28 cellular contexts compared by ENCODE assay signal in the genomic region with DNA sequence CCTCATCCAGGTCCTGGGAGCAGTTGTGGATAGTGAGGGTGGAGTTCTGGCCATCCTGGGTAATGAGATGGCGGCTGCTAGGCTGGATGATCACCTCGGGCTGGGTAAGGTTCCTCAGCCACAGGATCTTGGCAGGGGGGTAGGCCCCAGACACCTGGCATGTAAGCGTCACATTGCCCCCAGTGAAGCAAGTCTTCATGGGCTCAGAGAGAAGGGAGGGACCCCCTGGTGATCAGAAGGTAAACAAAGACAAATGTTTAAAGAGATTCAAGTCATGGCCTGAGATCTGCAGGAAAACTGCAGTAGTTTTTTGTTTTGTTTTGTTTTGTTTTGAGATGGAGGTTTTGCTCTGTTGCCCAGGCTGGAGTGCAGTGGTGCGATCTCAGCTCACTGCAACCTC.
"Had no signal": no experiment of that assay in that cellular context is flagged by ENCODE, and none has a peak within 500 bp of the region (broad histone marks: within the 10 kb centered on the region; RNA-seq: fewer than 3 reads in every experiment).

No MANE protein-coding gene starts in this region.

- H3K27me3 ChIP-seq: adrenal gland, breast epithelium, esophagus squamous epithelium, gastrocnemius medialis, right lobe of liver, stomach, transverse colon, uterus had no signal

- H3K4me3 ChIP-seq: adrenal gland, breast epithelium, esophagus squamous epithelium, gastrocnemius medialis, right lobe of liver, skin epidermis, stomach, transverse colon, uterus had no signal

- H3K27ac ChIP-seq: adrenal gland, breast epithelium, esophagus squamous epithelium, gastrocnemius medialis, right lobe of liver, skin epidermis, stomach, transverse colon, uterus had no signal

- H3K9me3 Mint-ChIP-seq: activated T-cell treated with anti-CD3 and anti-CD28 coated beads, Interleukin-2, amount 50 U/mL, for 4 hours; activated T-helper 2 cell treated with anti-CD3 and anti-CD28 coated beads, Interferon-gamma antibody, Interleukin-2, Interleukin-4, amounts not matched to agents 10 μg/mL and 5 μg/mL and 100 μg/mL, durations not matched to agents 14 hours and 24 hours and 36 hours; central memory CD8-positive, alpha-beta T cell; effector memory CD8-positive, alpha-beta T cell; natural killer cell treated with Interleukin-12 subunit alpha and Interleukin-12 subunit beta and Interleukin-15 and Interleukin-18, amount 100 ng/mL, for 72 hours; stimulated activated effector memory CD8-positive, alpha-beta T cell treated with anti-CD3 and anti-CD28 coated beads, Interleukin-12 subunit alpha, Interleukin-12 subunit beta, amount 100 ng/mL, for 72 hours had no signal

- H3K27ac Mint-ChIP-seq: activated naive CD8-positive, alpha-beta T cell; activated T-helper 2 cell treated with anti-CD3 and anti-CD28 coated beads, Interferon-gamma antibody, Interleukin-2, Interleukin-4, amounts not matched to agents 10 μg/mL and 5 μg/mL and 100 μg/mL, durations not matched to agents 14 hours and 24 hours and 36 hours; effector memory CD8-positive, alpha-beta T cell; natural killer cell treated with Interleukin-12 subunit alpha and Interleukin-12 subunit beta and Interleukin-15 and Interleukin-18, amount 100 ng/mL, for 72 hours; stimulated activated effector memory CD8-positive, alpha-beta T cell treated with anti-CD3 and anti-CD28 coated beads, Interleukin-12 subunit alpha, Interleukin-12 subunit beta, amount 100 ng/mL, for 72 hours had no signal

- H3K36me3 Mint-ChIP-seq: natural killer cell treated with Interleukin-12 subunit alpha and Interleukin-12 subunit beta and Interleukin-15 and Interleukin-18, amount 100 ng/mL, for 72 hours; stimulated activated effector memory CD8-positive, alpha-beta T cell treated with anti-CD3 and anti-CD28 coated beads, Interleukin-12 subunit alpha, Interleukin-12 subunit beta, amount 100 ng/mL, for 72 hours had no signal

- H3K4me3 Mint-ChIP-seq: activated naive CD8-positive, alpha-beta T cell; activated T-cell treated with anti-CD3 and anti-CD28 coated beads, Interleukin-2, amount 50 U/mL, for 4 hours; central memory CD8-positive, alpha-beta T cell; effector memory CD8-positive, alpha-beta T cell; natural killer cell treated with Interleukin-12 subunit alpha and Interleukin-12 subunit beta and Interleukin-15 and Interleukin-18, amount 100 ng/mL, for 72 hours; stimulated activated effector memory CD8-positive, alpha-beta T cell treated with anti-CD3 and anti-CD28 coated beads, Interleukin-12 subunit alpha, Interleukin-12 subunit beta, amount 100 ng/mL, for 72 hours had no signal

- H3K36me3 ChIP-seq: adrenal gland, breast epithelium, right lobe of liver, uterus had no signal

- ATAC-seq: activated T-cell treated with anti-CD3 and anti-CD28 coated beads, Interleukin-2, amount 50 U/mL, for 4 hours; effector memory CD8-positive, alpha-beta T cell; natural killer cell treated with Interleukin-12 subunit alpha and Interleukin-12 subunit beta and Interleukin-15 and Interleukin-18, amount 100 ng/mL, for 72 hours; right lobe of liver; stimulated activated effector memory CD8-positive, alpha-beta T cell treated with anti-CD3 and anti-CD28 coated beads, Interleukin-12 subunit alpha, Interleukin-12 subunit beta, amount 100 ng/mL, for 72 hours had no signal

- H3K9me3 ChIP-seq: adrenal gland, breast epithelium, esophagus squamous epithelium, gastrocnemius medialis, right lobe of liver, stomach, transverse colon, uterus had no signal

- H3K27me3 Mint-ChIP-seq: activated naive CD8-positive, alpha-beta T cell had no signal

- H3K4me1 ChIP-seq: adrenal gland, breast epithelium, esophagus squamous epithelium, gastrocnemius medialis, right lobe of liver, stomach, transverse colon, uterus had no signal

- H3K4me1 Mint-ChIP-seq: central memory CD8-positive, alpha-beta T cell; stimulated activated effector memory CD8-positive, alpha-beta T cell treated with anti-CD3 and anti-CD28 coated beads, Interleukin-12 subunit alpha, Interleukin-12 subunit beta, amount 100 ng/mL, for 72 hours had no signal

- FAIRE-seq: colon had no signal

- DNase-seq: activated CD4-positive, alpha-beta T cell treated with anti-CD3 and anti-CD28 coated beads for 4 hours; activated CD4-positive, alpha-beta T cell treated with anti-CD3 and anti-CD28 coated beads, Interleukin-2, amount 50 U/mL, for 48 hours; activated CD4-positive, CD25-positive, alpha-beta regulatory T cell; activated CD8-positive, alpha-beta memory T cell treated with anti-CD3 and anti-CD28 coated beads, Interleukin-2, amount 50 U/mL, for 48 hours; activated naive CD4-positive, alpha-beta T cell; activated T-cell treated with anti-CD3 and anti-CD28 coated beads, Interleukin-2, amount 50 U/mL, for 4 hours; effector memory CD8-positive, alpha-beta T cell; esophagus squamous epithelium; head of caudate nucleus; hypothalamus; left ventricle myocardium superior; nucleus accumbens; right lobe of liver; stimulated activated CD4-positive, alpha-beta T cell treated with anti-CD3 and anti-CD28 coated beads, Interleukin-2, amount 100 ng/mL, for 24 hours; stomach; T1000; transverse colon; uterus had no signal
